1 cellular context compared by ENCODE assay signal in the genomic region with DNA sequence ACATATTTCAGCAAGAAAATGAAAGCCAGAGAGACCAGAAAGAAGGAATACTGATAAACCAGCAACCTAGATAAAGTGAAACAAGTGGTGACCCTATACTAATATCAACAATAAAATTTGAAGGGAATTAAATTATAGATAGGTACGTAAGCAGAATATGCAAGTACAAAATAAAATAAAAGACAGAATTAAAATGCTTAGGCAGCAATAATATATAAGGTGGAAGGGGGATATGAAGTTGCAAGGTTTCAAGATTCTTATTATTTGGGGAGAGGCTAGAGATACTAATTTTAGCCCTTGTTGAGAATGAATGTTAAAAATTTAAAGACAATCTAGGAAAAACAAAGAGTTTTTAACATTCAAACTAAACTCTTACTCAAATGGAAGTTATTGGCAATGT.
TF ChIP-seq lines count a peak whose summit lies in the region.

No MANE protein-coding gene starts in this region.

TF ChIP-seq in HepG2, 621 proteins besides CTCF, POLR2A, EP300 and RAD21:
- peak; percentile 85 for TF ChIP-seq MAFF (IDR thresholded peaks at IDR 0.05; ENCODE audit: low read depth, low read length)
- TF ChIP-seq, protein P1, sequence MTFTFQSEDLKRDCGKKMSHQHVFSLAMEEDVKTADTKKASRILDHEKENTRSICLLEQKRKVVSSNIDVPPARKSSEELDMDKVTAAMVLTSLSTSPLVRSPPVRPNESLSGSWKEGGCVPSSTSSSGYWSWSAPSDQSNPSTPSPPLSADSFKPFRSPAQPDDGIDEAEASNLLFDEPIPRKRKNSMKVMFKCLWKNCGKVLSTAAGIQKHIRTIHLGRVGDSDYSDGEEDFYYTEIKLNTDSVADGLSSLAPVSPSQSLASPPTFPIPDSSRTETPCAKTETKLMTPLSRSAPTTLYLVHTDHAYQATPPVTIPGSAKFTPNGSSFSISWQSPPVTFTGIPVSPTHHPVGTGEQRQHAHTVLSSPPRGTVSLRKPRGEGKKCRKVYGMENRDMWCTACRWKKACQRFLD (CRISPR knock-in tag; IDR thresholded peaks at IDR 0.05; ENCODE audit: borderline replicate concordance), result no peak
- no peak for TF ChIP-seq FOSL2 (CRISPR knock-in tag; IDR thresholded peaks at IDR 0.05)
- no peak for TF ChIP-seq SALL2 (CRISPR knock-in tag; IDR thresholded peaks at IDR 0.05)
- peak; percentile 77 to 89 for TF ChIP-seq MAFK (conservative IDR thresholded peaks at IDR 0.05 in 1 of 2, IDR thresholded peaks at IDR 0.05 in 1 of 2; ENCODE audit: low read length in 2 of 2)
- no peak for TF ChIP-seq TBP (CRISPR knock-in tag; IDR thresholded peaks at IDR 0.05)
